In the genomic region with DNA sequence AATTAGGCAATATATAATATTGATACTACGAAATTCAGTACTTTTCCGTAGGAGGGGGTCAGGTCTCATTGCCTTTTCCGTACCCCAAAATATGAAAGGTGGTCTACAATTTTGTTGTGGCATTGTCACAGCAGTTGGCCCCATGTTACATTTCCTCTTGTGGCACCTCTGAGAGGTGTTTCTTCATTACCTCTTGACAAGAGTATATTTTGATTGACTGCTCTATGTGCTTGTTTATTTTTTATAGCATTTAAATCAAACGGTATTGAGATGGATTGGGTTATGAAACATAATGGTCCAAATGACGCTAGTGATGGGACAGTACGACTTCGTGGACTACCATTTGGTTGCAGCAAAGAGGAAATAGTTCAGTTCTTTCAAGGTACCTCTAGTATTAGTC, we compare ENCODE assay signal across 10 cellular contexts. TPM values are rescaled to one million over a fixed set of nuclear protein-coding genes. Genes with fewer than 3 reads are reported as not detected.
DNase-seq lines count a peak whose midpoint lies in the region; TF ChIP-seq lines count a peak whose summit lies in the region.
"Had no signal": no experiment of that assay in that cellular context is flagged by ENCODE, and none has a peak within 500 bp of the region (broad histone marks: within the 10 kb centered on the region; RNA-seq: fewer than 3 reads in every experiment).

No MANE protein-coding gene starts in this region.

- WGBS in hepatocyte (ENCODE audit: low lambda C conversion rate, missing lambda C conversion rate), result 88% methylated on average over 7 of the region's 7 CpGs
- WGBS in stomach, 5 donors, result 58 to 64% (median 61%) methylated on average over 7 of the region's 7 CpGs

- H3K4me3 Mint-ChIP-seq in activated T-cell treated with anti-CD3 and anti-CD28 coated beads, Interleukin-2, amount 50 U/mL, for 24 hours, result peak overlapping the region; percentile 100

- H3K36me3 Mint-ChIP-seq in activated T-cell treated with anti-CD3 and anti-CD28 coated beads, Interleukin-2, amount 50 U/mL, for 24 hours (ENCODE audit: low read depth), result peaks cover 97% of the 10 kb centered on the region

- peak overlapping the region; percentile 98; the same call in 1 of the 2 replicates for H3K27ac ChIP-seq in VCaP
- no peak overlapping the region for H3K27ac ChIP-seq in hepatocyte
- H3K27ac ChIP-seq in stomach, result no peak overlapping the region

- H3K4me1 Mint-ChIP-seq in activated T-cell treated with anti-CD3 and anti-CD28 coated beads, Interleukin-2, amount 50 U/mL, for 24 hours (ENCODE audit: low read depth), result peaks cover 57% of the 10 kb centered on the region

- H3K9me3 ChIP-seq in hepatocyte (ENCODE audit: low read depth), result no peaks in the 10 kb centered on the region
- no peaks in the 10 kb centered on the region for H3K9me3 ChIP-seq in skeletal muscle satellite cell (replicated peaks; ENCODE audit: low read length)
- H3K9me3 ChIP-seq in stomach, result no peaks in the 10 kb centered on the region
- H3K9me3 ChIP-seq: spleen had no signal

- TF ChIP-seq CTCF in VCaP (conservative IDR thresholded peaks at IDR 0.05) (no peak), hepatocyte (IDR thresholded peaks at IDR 0.05; ENCODE audit: poor library complexity) (no peak), stomach (IDR thresholded peaks at IDR 0.05) (no peak)

- TF ChIP-seq EP300 in stomach (IDR thresholded peaks at IDR 0.05), result no peak

- DNase-seq in activated T-cell treated with anti-CD3 and anti-CD28 coated beads, Interleukin-2, amount 50 U/mL, for 24 hours, result no peak
- no peak for DNase-seq in activated T-cell treated with anti-CD3 and anti-CD28 coated beads, Interleukin-2, amount 50 U/mL, for 48 hours
- no peak for DNase-seq in hepatocyte (ENCODE audit: low spot score)
- DNase-seq in ureter (ENCODE audit: low spot score), result no peak
- no peak for DNase-seq in stomach
- no peak for DNase-seq in stimulated activated CD4-positive, alpha-beta T cell treated with anti-CD3 and anti-CD28 coated beads, Interleukin-2, amount 100 ng/mL, for 48 hours
- DNase-seq: aorta, spleen had no signal

- peak overlapping the region; percentile 8 for H3K4me3 ChIP-seq in hepatocyte
- H3K4me3 ChIP-seq in skeletal muscle satellite cell (ENCODE audit: low read length), result peak overlapping the region; percentile 5
- peak overlapping the region in 2 of 4 donors; percentile 13 to 85 for H3K4me3 ChIP-seq in stomach

- H3K79me2 ChIP-seq in hepatocyte, result peaks cover 98% of the 10 kb centered on the region

- H3K9me2 ChIP-seq in hepatocyte (replicated peaks; ENCODE audit: insufficient read depth), result no peaks in the 10 kb centered on the region

- H3K27me3 ChIP-seq in hepatocyte (no peaks in the 10 kb centered on the region), skeletal muscle satellite cell (ENCODE audit: control insufficient read depth, insufficient read depth, low read length) (no peaks in the 10 kb centered on the region), stomach (no peaks in the 10 kb centered on the region)
- H3K27me3 ChIP-seq: spleen had no signal

- H2AFZ ChIP-seq in hepatocyte, result no peak overlapping the region

- TF ChIP-seq POLR2A in stomach (IDR thresholded peaks at IDR 0.05), result no peak

- H3K27me3 Mint-ChIP-seq in activated T-cell treated with anti-CD3 and anti-CD28 coated beads, Interleukin-2, amount 50 U/mL, for 24 hours, result no peaks in the 10 kb centered on the region

- H3K9me3 Mint-ChIP-seq in activated T-cell treated with anti-CD3 and anti-CD28 coated beads, Interleukin-2, amount 50 U/mL, for 24 hours, result no peaks in the 10 kb centered on the region

- no peak overlapping the region for H3K9ac ChIP-seq in skeletal muscle satellite cell (ENCODE audit: low read depth, low read length)

- H3K4me2 ChIP-seq in hepatocyte, result peak overlapping the region; percentile 84
- H3K4me2 ChIP-seq in skeletal muscle satellite cell (ENCODE audit: low read length), result peak overlapping the region; percentile 97

- peak overlapping the region; percentile 88 for H3K27ac Mint-ChIP-seq in activated T-cell treated with anti-CD3 and anti-CD28 coated beads, Interleukin-2, amount 50 U/mL, for 24 hours

- H3K4me1 ChIP-seq in hepatocyte (ENCODE audit: insufficient read depth), result peaks cover 28% of the 10 kb centered on the region
- peaks cover 23% of the 10 kb centered on the region for H3K4me1 ChIP-seq in skeletal muscle satellite cell (ENCODE audit: control insufficient read depth, insufficient read depth, low read length)
- peaks cover 28 to 61% (median 44%) of the 10 kb centered on the region in 4 donors for H3K4me1 ChIP-seq in stomach

- peaks cover 90% of the 10 kb centered on the region for H4K20me1 ChIP-seq in hepatocyte (ENCODE audit: insufficient read depth, poor library complexity, severe bottlenecking)

- intact Hi-C loops in stomach (cut with DNase I; ENCODE audit: low total_unique reads), result loop anchor here (10.0 kb wide), 1 partner anchor 262 kb away; the partner anchor contains the start of gene HERC4

- H3K36me3 ChIP-seq in hepatocyte (replicated peaks; ENCODE audit: insufficient read depth, low read depth) (no peaks in the 10 kb centered on the region), skeletal muscle satellite cell (ENCODE audit: insufficient read depth, low read length) (peaks cover 54% of the 10 kb centered on the region), stomach (peaks cover 38 to 44% (median 39%) of the 10 kb centered on the region in 4 donors)

RNA-seq across cellular contexts. Expression of gene PBLD, which starts 4.2 kb away (rescaled TPM):
- total RNA-seq in hepatocyte (37.0 and 42.2 TPM in 2 replicates), ureter (13.9 TPM), stomach (10 to 100 TPM; 19.3 to 43.6 (median 25.9) TPM)
- polyA plus RNA-seq in hepatocyte (12.8 and 26.1 TPM in 2 replicates), stomach (10 to 100 TPM; 10.7 to 36.0 (median 35.0) TPM)
- total RNA-seq in skeletal muscle satellite cell (2012; rRNA removed), result 3.1 and 3.5 TPM in 2 replicates

RNA-seq across cellular contexts. Expression of gene HNRNPH3, which starts 5.1 kb away (rescaled TPM):
- total RNA-seq in hepatocyte (26.8 and 31.5 TPM in 2 replicates), ureter (103 TPM), stomach (100 to 1,000 TPM in 1 of 5 donors, 10 to 100 TPM in 4; 29.8 to 206 (median 65.2) TPM)
- polyA plus RNA-seq in hepatocyte (134 and 135 TPM in 2 replicates), stomach (100 to 1,000 TPM; 108 to 122 (median 108) TPM)
- total RNA-seq in skeletal muscle satellite cell (2012; rRNA removed), result 12.4 and 15.5 TPM in 2 replicates
